29 cellular contexts compared by ENCODE assay signal in genomic region chr17:38330941-38331411, GRCh38. TPM values are rescaled to one million over a fixed set of nuclear protein-coding genes. Genes with fewer than 3 reads are reported as not detected.
A peak's percentile ranks its signal among the peaks of the same experiment; 100 is the strongest.
DNase-seq lines count a peak whose midpoint lies in the region; ATAC-seq, FAIRE-seq and TF ChIP-seq lines count a peak whose summit lies in the region.
"Had no signal": no experiment of that assay in that cellular context is flagged by ENCODE, and none has a peak within 500 bp of the region (broad histone marks: within the 10 kb centered on the region; RNA-seq: fewer than 3 reads in every experiment).

No MANE protein-coding gene starts in this region.

- 87 to 92% (median 90%) methylated on average over 14 to 23 of the region's 23 CpGs for WGBS in heart left ventricle, 4 donors

- in situ Hi-C loops in brain microvascular endothelial cell (cut with HindIII; ENCODE audit: low pct_ligation_motif_present, low sequenced_read_pairs): no loop called here

- H3K4me2 ChIP-seq in BLaER1 (peak overlapping the region; percentile 85), osteoblast (ENCODE audit: insufficient read depth, low read length) (no peak overlapping the region)

- H3K4me3 ChIP-seq in BLaER1: no peak overlapping the region
- no peak overlapping the region for H3K4me3 ChIP-seq in RWPE2 (ENCODE audit: severe bottlenecking)
- H3K4me3 ChIP-seq in kidney (ENCODE audit: low read length in 2 of 2): no peak overlapping the region
- H3K4me3 ChIP-seq in osteoblast (ENCODE audit: insufficient read depth, low read length): no peak overlapping the region
- no peak overlapping the region for H3K4me3 ChIP-seq in brain microvascular endothelial cell (ENCODE audit: low read depth, low read length)
- H3K4me3 ChIP-seq in heart left ventricle: no peak overlapping the region
- H3K4me3 ChIP-seq: GM23248, SJSA1 had no signal

- ATAC-seq in RWPE2 (ENCODE audit: low read depth) (0 out of 3 replicates have a peak, but pooled peaks have one; percentile 14), HG02973 (IDR thresholded peaks at IDR 0.05; ENCODE audit: unreplicated experiment) (no peak), heart left ventricle (no peak)
- ATAC-seq: HCT116 had no signal

- H3K27ac ChIP-seq in BLaER1 (0 out of 2 replicates have a peak overlapping the region, but pooled peaks have one; percentile 4), RWPE2 (ENCODE audit: poor library complexity, severe bottlenecking) (no peak overlapping the region), kidney (ENCODE audit: low read depth in 2 of 2, low read length in 2 of 2) (no peak overlapping the region), osteoblast (ENCODE audit: low read depth, low read length) (no peak overlapping the region), brain microvascular endothelial cell (no peak overlapping the region), heart left ventricle (no peak overlapping the region)
- H3K27ac ChIP-seq: GM23248, HL-60, SJSA1 had no signal

- H3K27me3 ChIP-seq in BLaER1: no peaks in the 10 kb centered on the region
- no peaks in the 10 kb centered on the region for H3K27me3 ChIP-seq in RWPE2 (ENCODE audit: insufficient read depth, poor library complexity, severe bottlenecking)
- peaks cover 42% of the 10 kb centered on the region for H3K27me3 ChIP-seq in osteoblast (ENCODE audit: insufficient read depth, low read length)
- H3K27me3 ChIP-seq in brain microvascular endothelial cell (replicated peaks): peaks cover 4% of the 10 kb centered on the region
- peaks cover 0 to 29% (median 0%) of the 10 kb centered on the region in 9 donors for H3K27me3 ChIP-seq in heart left ventricle
- H3K27me3 ChIP-seq: BE2C had no signal

- H3K4me1 ChIP-seq in BLaER1 (peaks cover 65% of the 10 kb centered on the region), RWPE2 (ENCODE audit: insufficient read depth, poor library complexity, severe bottlenecking) (no peaks in the 10 kb centered on the region), kidney (ENCODE audit: control insufficient read depth in 1 of 2, insufficient read depth in 1 of 2, low read depth in 1 of 2, low read length in 2 of 2) (peaks cover 0 to 4% of the 10 kb centered on the region in 2 donors), osteoblast (ENCODE audit: insufficient read depth, low read length) (no peaks in the 10 kb centered on the region), heart left ventricle (peaks cover 0 to 11% (median 0%) of the 10 kb centered on the region in 12 donors)
- H3K4me1 ChIP-seq: SJSA1 had no signal

- H3K79me2 ChIP-seq in osteoblast (ENCODE audit: insufficient read depth, low read length): no peaks in the 10 kb centered on the region

- H4K20me1 ChIP-seq in BLaER1 (no peaks in the 10 kb centered on the region), osteoblast (ENCODE audit: insufficient read depth, low read length) (no peaks in the 10 kb centered on the region)

- H3K9ac ChIP-seq in BLaER1 (no peak overlapping the region), kidney (ENCODE audit: low read length in 2 of 2) (no peak overlapping the region)
- H3K9ac ChIP-seq: GM23248 had no signal

- no peaks in the 10 kb centered on the region for H3K36me3 ChIP-seq in BLaER1
- no peaks in the 10 kb centered on the region for H3K36me3 ChIP-seq in RWPE2 (ENCODE audit: low read depth)
- no peaks in the 10 kb centered on the region for H3K36me3 ChIP-seq in kidney (ENCODE audit: control insufficient read depth in 1 of 2, insufficient read depth in 2 of 2, low read length in 2 of 2)
- no peaks in the 10 kb centered on the region for H3K36me3 ChIP-seq in osteoblast (ENCODE audit: insufficient read depth, low read length)
- no peaks in the 10 kb centered on the region for H3K36me3 ChIP-seq in brain microvascular endothelial cell (replicated peaks)
- H3K36me3 ChIP-seq in heart left ventricle: no peaks in the 10 kb centered on the region
- H3K36me3 ChIP-seq: BE2C, SJSA1 had no signal

- TF ChIP-seq CTCF in RWPE2 (IDR thresholded peaks at IDR 0.05; ENCODE audit: poor library complexity, severe bottlenecking) (no peak), kidney (IDR thresholded peaks at IDR 0.05; ENCODE audit: borderline replicate concordance, extremely low read depth, insufficient read depth) (no peak), osteoblast (IDR thresholded peaks at IDR 0.05; ENCODE audit: extremely low read depth, low read depth, low read length) (no peak), brain microvascular endothelial cell (IDR thresholded peaks at IDR 0.05; ENCODE audit: low read depth, low read length, missing control alignments) (no peak), heart left ventricle (IDR thresholded peaks at IDR 0.05) (no peak)

- TF ChIP-seq POLR2A in heart left ventricle (IDR thresholded peaks at IDR 0.05): no peak

- intact Hi-C loops in kidney (cut with DNase I) (no loop called here), heart left ventricle (cut with DNase I) (no loop called here)

- no peaks in the 10 kb centered on the region for H3K9me3 ChIP-seq in BLaER1
- no peaks in the 10 kb centered on the region for H3K9me3 ChIP-seq in RWPE2 (ENCODE audit: severe bottlenecking)
- H3K9me3 ChIP-seq in kidney (ENCODE audit: control insufficient read depth in 1 of 2, low read length in 2 of 2): no peaks in the 10 kb centered on the region
- H3K9me3 ChIP-seq in osteoblast (ENCODE audit: low read depth, low read length): no peaks in the 10 kb centered on the region
- H3K9me3 ChIP-seq in heart left ventricle: no peaks in the 10 kb centered on the region
- H3K9me3 ChIP-seq: BE2C, SJSA1 had no signal

- no peak for DNase-seq in RWPE2 (ENCODE audit: low spot score)
- peak; percentile 71 for DNase-seq in kidney
- DNase-seq in osteoblast (ENCODE audit: insufficient read length, low spot score, missing footprints): peak; percentile 81
- no peak for DNase-seq in brain microvascular endothelial cell
- no peak for DNase-seq in RCC 7860 (ENCODE audit: low spot score)
- no peak for DNase-seq in heart left ventricle
- DNase-seq: 8988T; ACHN; BE2C; CD4-positive, CD25-positive, alpha-beta regulatory T cell; DMS153; GM23248; Karpas-422; NCI-H1092; NCI-H1417 treated with DMSO at 0.1 percent for 48 hours; NCI-H1694 treated with DMSO at 0.1 percent for 48 hours; NCI-H2081; NCI-H2171; NCI-H345; NCI-H510A treated with DMSO at 0.1 percent for 48 hours; NCI-H748 treated with DMSO at 0.1 percent for 48 hours; Right ventricle myocardium superior had no signal

- H2AFZ ChIP-seq in osteoblast (ENCODE audit: low read length): no peak overlapping the region
- H2AFZ ChIP-seq: GM23248 had no signal

- FAIRE-seq in kidney (lab: Jason Lieb, UNC) (no peak), RCC 7860 (lab: Jason Lieb, UNC) (no peak)
- FAIRE-seq: GM18507 had no signal

RNA-seq across cellular contexts. Expression of gene GPR179, which starts 12.8 kb away (rescaled TPM):
- total RNA-seq in kidney: not detected
- polyA plus RNA-seq in kidney (ENCODE audit: insufficient read depth, low read depth, low replicate concordance): not detected
- total RNA-seq in osteoblast: not detected in 2 replicates
- total RNA-seq in heart left ventricle: under 1 TPM in 4 of 9 donors, not detected in 5; 0.04 to 0.25 (median 0.08) TPM
- polyA plus RNA-seq in heart left ventricle: under 1 TPM; 0.03 to 0.08 TPM
- total RNA-seq: GM23248, RPMI7951 had no signal
- polyA plus RNA-seq: CD4-positive, CD25-positive, alpha-beta regulatory T cell; GM23248 had no signal

RNA-seq across cellular contexts. Expression of gene SOCS7, which starts 20.7 kb away (rescaled TPM):
- 18.7 TPM for total RNA-seq in kidney
- 2.7 TPM for polyA plus RNA-seq in kidney (ENCODE audit: insufficient read depth, low read depth, low replicate concordance)
- total RNA-seq in osteoblast: 16.3 and 17.1 TPM in 2 replicates
- total RNA-seq in heart left ventricle: 10 to 100 TPM; 11.4 to 19.2 (median 15.0) TPM
- 10 to 100 TPM in 1 of 2 donors, 1 to 10 TPM in 1; 5.1 to 10.2 TPM for polyA plus RNA-seq in heart left ventricle

RNA-seq across cellular contexts. Expression of gene MRPL45, which starts 34.0 kb away (rescaled TPM):
- total RNA-seq in kidney: 28.0 TPM
- 45.9 TPM for polyA plus RNA-seq in kidney (ENCODE audit: insufficient read depth, low read depth, low replicate concordance)
- 40.4 and 40.9 TPM in 2 replicates for total RNA-seq in osteoblast
- 10 to 100 TPM; 26.0 to 46.3 (median 35.1) TPM for total RNA-seq in heart left ventricle
- 10 to 100 TPM; 27.1 to 36.8 TPM for polyA plus RNA-seq in heart left ventricle

Comparison
In these comparisons a context has a peak if more than half of its experiments do, and no peak if none do; other contexts are left out.
1. DNase-seq: peak in kidney (single experiment) and osteoblast (single experiment); none in RWPE2 (single experiment), brain microvascular endothelial cell (single experiment), RCC 7860 (single experiment) and heart left ventricle (0 of 5).